Comparison of ENCODE assay signal across 14 cellular contexts in the genomic region with DNA sequence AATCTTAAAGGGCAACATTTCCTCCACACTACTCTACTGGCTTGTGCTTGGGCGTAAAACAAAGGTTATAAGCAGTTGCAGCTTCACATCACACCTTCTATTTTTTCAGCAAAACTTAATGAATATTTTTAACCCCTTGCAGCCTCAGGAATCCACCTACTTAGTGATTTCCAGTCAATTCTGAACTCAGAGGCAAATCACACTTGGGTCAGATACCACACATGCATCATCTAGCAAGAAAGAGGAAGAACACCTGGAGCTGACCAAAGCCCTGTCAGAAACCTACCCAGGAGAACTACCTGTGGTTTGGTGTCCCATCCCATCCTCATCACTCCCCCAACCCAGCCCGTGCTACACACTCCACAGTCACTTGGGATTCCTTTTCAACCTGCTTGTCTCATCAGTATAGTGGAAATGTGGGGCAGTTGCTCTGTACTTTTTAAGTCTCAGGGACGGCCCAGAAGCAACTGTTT. TPM values are rescaled to one million over a fixed set of nuclear protein-coding genes. Genes with fewer than 3 reads are reported as not detected.
DNase-seq lines count a peak whose midpoint lies in the region; ATAC-seq and TF ChIP-seq lines count a peak whose summit lies in the region.
"Had no signal": no experiment of that assay in that cellular context is flagged by ENCODE, and none has a peak within 500 bp of the region (broad histone marks: within the 10 kb centered on the region; RNA-seq: fewer than 3 reads in every experiment).

No MANE protein-coding gene starts in this region.

- DNase-seq in GM10266 (ENCODE audit: extremely low spot score) = peak; percentile 57
- DNase-seq in GM19238 (ENCODE audit: insufficient read length, low spot score) = peak; percentile 30
- DNase-seq in DMS53 (lab: John Stamatoyannopoulos, UW) = no peak
- no peak for DNase-seq in activated gamma-delta T cell treated with Interleukin-2 at 50 U/mL for 16 hours
- no peak for DNase-seq in Right ventricle myocardium inferior (ENCODE audit: missing footprints)
- DNase-seq in Kasumi-1 (lab: John Stamatoyannopoulos, UW) = no peak
- DNase-seq: activated CD4-positive, alpha-beta T cell treated with anti-CD3 and anti-CD28 coated beads for 1 hour; CD4-positive, CD25-positive, alpha-beta regulatory T cell; esophagus squamous epithelium; H7; left lung; NCI-H1048 had no signal

- ATAC-seq in HG02759 (IDR thresholded peaks at IDR 0.05; ENCODE audit: unreplicated experiment) (peak; percentile 89), HG03521 (IDR thresholded peaks at IDR 0.05; ENCODE audit: unreplicated experiment) (peak; percentile 81), Right ventricle myocardium inferior (no peak)
- ATAC-seq: left lung had no signal

- intact Hi-C loops in Right ventricle myocardium inferior (cut with DNase I) = no loop called here

- no peak for TF ChIP-seq CTCF in GM10266 (IDR thresholded peaks at IDR 0.05; ENCODE audit: control insufficient read depth, insufficient read depth, low read depth, missing control alignments)

RNA-seq across cellular contexts. Expression of a gene that starts 25.5 kb away (rescaled TPM):
- 24.3 TPM for total RNA-seq in Right ventricle myocardium inferior

RNA-seq across cellular contexts. Expression of a gene that starts 25.6 kb away (rescaled TPM):
- total RNA-seq in Right ventricle myocardium inferior = 2.7 TPM
- total RNA-seq: CD4-positive, CD25-positive, alpha-beta regulatory T cell had no signal

Comparison
In these comparisons a context has a peak if more than half of its experiments do, and no peak if none do; other contexts are left out.
1. DNase-seq: peak in GM10266 (single experiment) and GM19238 (single experiment); none in DMS53 (single experiment), activated gamma-delta T cell treated with Interleukin-2 at 50 U/mL for 16 hours (single experiment), Right ventricle myocardium inferior (single experiment) and Kasumi-1 (0 of 2).